In the genomic region with DNA sequence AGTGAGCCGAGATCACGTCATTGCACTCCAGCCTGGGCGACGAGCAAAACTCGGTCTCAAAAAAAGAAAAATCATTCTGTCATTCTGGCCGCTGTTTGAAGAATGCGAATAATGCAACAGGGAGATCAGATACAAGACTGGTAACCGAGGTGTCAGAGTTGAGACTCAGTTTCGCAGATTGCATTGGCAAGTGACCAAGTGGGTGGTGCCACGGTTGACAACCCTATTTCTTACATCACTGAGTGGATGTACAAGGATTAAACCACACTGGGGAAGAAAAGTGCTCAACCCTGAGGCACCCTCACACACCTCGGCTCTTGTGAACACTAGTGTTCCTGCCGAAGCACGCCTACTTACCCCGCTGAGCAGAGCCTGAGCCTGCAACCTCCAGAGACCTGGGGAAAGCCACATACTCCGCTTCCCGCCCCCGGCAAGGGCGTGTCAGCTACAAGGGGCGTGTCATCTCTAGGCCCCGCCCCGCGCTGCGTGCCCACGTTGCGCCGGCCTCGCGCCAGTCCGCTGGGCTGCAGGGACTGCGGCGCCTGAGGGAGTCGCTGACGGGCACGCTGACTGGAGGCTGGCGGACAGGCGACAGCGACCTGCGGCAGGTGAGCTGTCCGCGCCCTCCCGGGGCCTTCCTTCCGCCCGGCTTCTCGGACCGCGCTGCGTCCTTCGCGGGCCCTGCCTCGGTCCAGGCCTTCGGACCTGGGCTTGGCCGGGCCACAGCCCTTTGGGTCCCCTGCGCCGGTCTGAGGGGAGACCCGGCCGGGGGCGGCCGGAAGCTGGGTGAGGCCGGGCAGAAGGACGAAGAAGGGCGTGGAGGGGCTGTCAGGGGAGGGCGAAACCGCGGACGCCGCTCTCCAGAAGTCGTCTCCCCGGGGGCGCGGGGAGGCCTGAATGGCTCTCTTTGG, we compare ENCODE assay signal across 8 cellular contexts. TPM values are rescaled to one million over a fixed set of nuclear protein-coding genes. Genes with fewer than 3 reads are reported as not detected.
A peak's percentile ranks its signal among the peaks of the same experiment; 100 is the strongest.
DNase-seq lines count a peak whose midpoint lies in the region; ATAC-seq and TF ChIP-seq lines count a peak whose summit lies in the region.

A gene with protein sequence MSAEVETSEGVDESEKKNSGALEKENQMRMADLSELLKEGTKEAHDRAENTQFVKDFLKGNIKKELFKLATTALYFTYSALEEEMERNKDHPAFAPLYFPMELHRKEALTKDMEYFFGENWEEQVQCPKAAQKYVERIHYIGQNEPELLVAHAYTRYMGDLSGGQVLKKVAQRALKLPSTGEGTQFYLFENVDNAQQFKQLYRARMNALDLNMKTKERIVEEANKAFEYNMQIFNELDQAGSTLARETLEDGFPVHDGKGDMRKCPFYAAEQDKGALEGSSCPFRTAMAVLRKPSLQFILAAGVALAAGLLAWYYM (plus strand): TSS at position 519 of the 911 bp plus-strand sequence. CDS start 29,127 bp downstream, outside the sequence.

- H3K4me1 ChIP-seq in GM23338 (ENCODE audit: insufficient read depth), result peaks cover 6% of the 10 kb centered on the region

- DNase-seq in EL (peak; percentile 90), GM23338 (ENCODE audit: low spot score) (peak; percentile 94), LHCN-M2 (ENCODE audit: low read depth) (peak; percentile 87), RWPE1 (ENCODE audit: low spot score) (peak; percentile 89), fibroblast of peridontal ligament (ENCODE audit: extremely low read depth) (peak; percentile 83)
- DNase-seq in activated T-helper 2 cell treated with anti-CD3 and anti-CD28 coated beads, Interferon-gamma antibody, Interleukin-2, Interleukin-4, amounts not matched to agents 10 μg/mL and 5 μg/mL and 100 μg/mL, durations not matched to agents 14 hours and 24 hours and 36 hours (ENCODE audit: low spot score), result peak; percentile 94
- peak; percentile 95 for DNase-seq in natural killer cell treated with Interleukin-12 subunit alpha and Interleukin-12 subunit beta and Interleukin-15 and Interleukin-18, amount 100 ng/mL, for 72 hours (ENCODE audit: low spot score)

- peaks cover 48% of the 10 kb centered on the region for H3K79me2 ChIP-seq in GM23338 (replicated peaks; ENCODE audit: insufficient read depth)

- peak within 1 kb of the TSS; percentile 90 for H2AFZ ChIP-seq in GM23338

- H3K27ac ChIP-seq in GM23338 (ENCODE audit: low read depth) (no peak within 1 kb of the TSS), RWPE1 (peak within 1 kb of the TSS; percentile 86)

- H3K36me3 ChIP-seq in GM23338 (ENCODE audit: insufficient read depth), result peaks cover 7% of the 10 kb centered on the region; the same call in 1 of the 2 replicates

- 0 out of 2 replicates have a peak within 1 kb of the TSS, but pooled peaks have one; percentile 56 for H3K27ac Mint-ChIP-seq in GM23338
- H3K27ac Mint-ChIP-seq in activated T-helper 2 cell treated with anti-CD3 and anti-CD28 coated beads, Interferon-gamma antibody, Interleukin-2, Interleukin-4, amounts not matched to agents 10 μg/mL and 5 μg/mL and 100 μg/mL, durations not matched to agents 14 hours and 24 hours and 36 hours, result peak within 1 kb of the TSS; percentile 84
- peak within 1 kb of the TSS; percentile 87 to 89 for H3K27ac Mint-ChIP-seq in natural killer cell treated with Interleukin-12 subunit alpha and Interleukin-12 subunit beta and Interleukin-15 and Interleukin-18, amount 100 ng/mL, for 72 hours
- H3K27ac Mint-ChIP-seq in stimulated activated naive CD8-positive, alpha-beta T cell treated with anti-CD3 and anti-CD28 coated beads, Interleukin-15, Interleukin-2, amounts not matched to agents 100 ng/mL and 50 ng/mL, for 24 hours, result peak within 1 kb of the TSS; percentile 96

- no peaks in the 10 kb centered on the region for H4K20me1 ChIP-seq in GM23338 (replicated peaks; ENCODE audit: insufficient read depth)

- intact Hi-C loops in activated T-helper 2 cell treated with anti-CD3 and anti-CD28 coated beads, Interferon-gamma antibody, Interleukin-2, Interleukin-4, amounts not matched to agents 10 μg/mL and 5 μg/mL and 100 μg/mL, durations not matched to agents 14 hours and 24 hours and 36 hours (cut with micrococcal nuclease), result loop anchor here (2.0 to 5.0 kb wide), 6 partner anchors 25 to 141 kb away; a partner anchor contains a TSS

- peak; percentile 83 for ATAC-seq in GM23338
- peak; percentile 94 to 97 for ATAC-seq in natural killer cell treated with Interleukin-12 subunit alpha and Interleukin-12 subunit beta and Interleukin-15 and Interleukin-18, amount 100 ng/mL, for 72 hours

- H3K27me3 ChIP-seq in GM23338 (ENCODE audit: insufficient read depth), result peaks cover 13% of the 10 kb centered on the region

- peak within 1 kb of the TSS; percentile 73 for H3K4me3 Mint-ChIP-seq in GM23338
- H3K4me3 Mint-ChIP-seq in activated T-helper 2 cell treated with anti-CD3 and anti-CD28 coated beads, Interferon-gamma antibody, Interleukin-2, Interleukin-4, amounts not matched to agents 10 μg/mL and 5 μg/mL and 100 μg/mL, durations not matched to agents 14 hours and 24 hours and 36 hours (ENCODE audit: low read depth), result peak within 1 kb of the TSS; percentile 80
- H3K4me3 Mint-ChIP-seq in natural killer cell treated with Interleukin-12 subunit alpha and Interleukin-12 subunit beta and Interleukin-15 and Interleukin-18, amount 100 ng/mL, for 72 hours, result peak within 1 kb of the TSS; percentile 89
- H3K4me3 Mint-ChIP-seq in stimulated activated naive CD8-positive, alpha-beta T cell treated with anti-CD3 and anti-CD28 coated beads, Interleukin-15, Interleukin-2, amounts not matched to agents 100 ng/mL and 50 ng/mL, for 24 hours, result peak within 1 kb of the TSS; percentile 89

- peaks cover 20% of the 10 kb centered on the region for H3F3A ChIP-seq in GM23338 (replicated peaks; ENCODE audit: low read depth)

- H3K9me2 ChIP-seq in GM23338 (ENCODE audit: insufficient read depth), result no peaks in the 10 kb centered on the region

- peaks cover 13% of the 10 kb centered on the region for H3K4me1 Mint-ChIP-seq in GM23338
- H3K4me1 Mint-ChIP-seq in activated T-helper 2 cell treated with anti-CD3 and anti-CD28 coated beads, Interferon-gamma antibody, Interleukin-2, Interleukin-4, amounts not matched to agents 10 μg/mL and 5 μg/mL and 100 μg/mL, durations not matched to agents 14 hours and 24 hours and 36 hours (ENCODE audit: low read depth), result peaks cover 19% of the 10 kb centered on the region
- peaks cover 28 to 33% of the 10 kb centered on the region in 2 donors for H3K4me1 Mint-ChIP-seq in natural killer cell treated with Interleukin-12 subunit alpha and Interleukin-12 subunit beta and Interleukin-15 and Interleukin-18, amount 100 ng/mL, for 72 hours (ENCODE audit: low read depth in 2 of 2)
- H3K4me1 Mint-ChIP-seq in stimulated activated naive CD8-positive, alpha-beta T cell treated with anti-CD3 and anti-CD28 coated beads, Interleukin-15, Interleukin-2, amounts not matched to agents 100 ng/mL and 50 ng/mL, for 24 hours (ENCODE audit: low read depth), result peaks cover 45% of the 10 kb centered on the region

- TF ChIP-seq CTCF in GM23338 (conservative IDR thresholded peaks at IDR 0.05; ENCODE audit: low read depth in 2 of 2), result peak in 1 of 2 experiments; percentile 45; a peak in 3 of 4 replicates
- TF ChIP-seq CTCF in RWPE1 (conservative IDR thresholded peaks at IDR 0.05; ENCODE audit: low read depth), result peak; percentile 87

- H3K27me3 Mint-ChIP-seq in GM23338 (ENCODE audit: insufficient read depth, low read depth, poor library complexity), result peaks cover 18% of the 10 kb centered on the region
- H3K27me3 Mint-ChIP-seq in activated T-helper 2 cell treated with anti-CD3 and anti-CD28 coated beads, Interferon-gamma antibody, Interleukin-2, Interleukin-4, amounts not matched to agents 10 μg/mL and 5 μg/mL and 100 μg/mL, durations not matched to agents 14 hours and 24 hours and 36 hours (ENCODE audit: low read depth), result no peaks in the 10 kb centered on the region
- H3K27me3 Mint-ChIP-seq in natural killer cell treated with Interleukin-12 subunit alpha and Interleukin-12 subunit beta and Interleukin-15 and Interleukin-18, amount 100 ng/mL, for 72 hours, result no peaks in the 10 kb centered on the region
- no peaks in the 10 kb centered on the region for H3K27me3 Mint-ChIP-seq in stimulated activated naive CD8-positive, alpha-beta T cell treated with anti-CD3 and anti-CD28 coated beads, Interleukin-15, Interleukin-2, amounts not matched to agents 100 ng/mL and 50 ng/mL, for 24 hours

- POLR2A ChIA-PET in RWPE1 (lab: Yijun Ruan, JAX; ENCODE audit: low non-redundant PET), result interaction anchor here (0.6 kb wide), 2 partner anchors 11 to 12 kb away, joined by 3 read pairs; no protein-coding TSS in a partner anchor

- peak within 1 kb of the TSS; percentile 92 for H3K4me2 ChIP-seq in GM23338

- peak within 1 kb of the TSS; percentile 77 for H3K4me3 ChIP-seq in GM23338

- CTCF ChIA-PET in RWPE1 (lab: Yijun Ruan, JAX), result interaction anchor here (0.6 to 1.5 kb wide), 6 partner anchors 11 to 646 kb away, joined by 3 to 11 read pairs (median 4); no protein-coding TSS in a partner anchor

- H3K9me3 Mint-ChIP-seq in GM23338, result peaks cover 18% of the 10 kb centered on the region
- H3K9me3 Mint-ChIP-seq in activated T-helper 2 cell treated with anti-CD3 and anti-CD28 coated beads, Interferon-gamma antibody, Interleukin-2, Interleukin-4, amounts not matched to agents 10 μg/mL and 5 μg/mL and 100 μg/mL, durations not matched to agents 14 hours and 24 hours and 36 hours, result no peaks in the 10 kb centered on the region
- no peaks in the 10 kb centered on the region for H3K9me3 Mint-ChIP-seq in natural killer cell treated with Interleukin-12 subunit alpha and Interleukin-12 subunit beta and Interleukin-15 and Interleukin-18, amount 100 ng/mL, for 72 hours
- no peaks in the 10 kb centered on the region for H3K9me3 Mint-ChIP-seq in stimulated activated naive CD8-positive, alpha-beta T cell treated with anti-CD3 and anti-CD28 coated beads, Interleukin-15, Interleukin-2, amounts not matched to agents 100 ng/mL and 50 ng/mL, for 24 hours

- peaks cover 27% of the 10 kb centered on the region for H3K36me3 Mint-ChIP-seq in GM23338 (ENCODE audit: low read depth)
- H3K36me3 Mint-ChIP-seq in activated T-helper 2 cell treated with anti-CD3 and anti-CD28 coated beads, Interferon-gamma antibody, Interleukin-2, Interleukin-4, amounts not matched to agents 10 μg/mL and 5 μg/mL and 100 μg/mL, durations not matched to agents 14 hours and 24 hours and 36 hours (ENCODE audit: low read depth), result peaks cover 17% of the 10 kb centered on the region
- H3K36me3 Mint-ChIP-seq in natural killer cell treated with Interleukin-12 subunit alpha and Interleukin-12 subunit beta and Interleukin-15 and Interleukin-18, amount 100 ng/mL, for 72 hours, result no peaks in the 10 kb centered on the region
- H3K36me3 Mint-ChIP-seq in stimulated activated naive CD8-positive, alpha-beta T cell treated with anti-CD3 and anti-CD28 coated beads, Interleukin-15, Interleukin-2, amounts not matched to agents 100 ng/mL and 50 ng/mL, for 24 hours (ENCODE audit: low read depth), result peaks cover 17% of the 10 kb centered on the region

RNA-seq across cellular contexts. Expression of the gene that starts here (rescaled TPM):
- 30.1 and 33.0 TPM in 2 replicates for total RNA-seq in GM23338 (2014; rRNA removed; shearing (Covaris generic))
- polyA plus RNA-seq in GM23338 (2016; fragmentation: Nextera tagmentation; extraction: Ambion mirVana), result 38.1 and 40.9 TPM in 2 replicates
- 48.6 and 49.9 TPM in 2 replicates for total RNA-seq in LHCN-M2 (2014; rRNA removed)
- 65.6 TPM for polyA plus RNA-seq in LHCN-M2 (2012)
- total RNA-seq in activated T-helper 2 cell treated with anti-CD3 and anti-CD28 coated beads, Interferon-gamma antibody, Interleukin-2, Interleukin-4, amounts not matched to agents 10 μg/mL and 5 μg/mL and 100 μg/mL, durations not matched to agents 14 hours and 24 hours and 36 hours, result 70.2 and 75.2 TPM in 2 replicates
- 100 to 1,000 TPM in 1 of 2 donors, 10 to 100 TPM in 1; 99.5 to 102 TPM for total RNA-seq in natural killer cell treated with Interleukin-12 subunit alpha and Interleukin-12 subunit beta and Interleukin-15 and Interleukin-18, amount 100 ng/mL, for 72 hours
